ENCODE assay signal across 8 cellular contexts in the genomic region with DNA sequence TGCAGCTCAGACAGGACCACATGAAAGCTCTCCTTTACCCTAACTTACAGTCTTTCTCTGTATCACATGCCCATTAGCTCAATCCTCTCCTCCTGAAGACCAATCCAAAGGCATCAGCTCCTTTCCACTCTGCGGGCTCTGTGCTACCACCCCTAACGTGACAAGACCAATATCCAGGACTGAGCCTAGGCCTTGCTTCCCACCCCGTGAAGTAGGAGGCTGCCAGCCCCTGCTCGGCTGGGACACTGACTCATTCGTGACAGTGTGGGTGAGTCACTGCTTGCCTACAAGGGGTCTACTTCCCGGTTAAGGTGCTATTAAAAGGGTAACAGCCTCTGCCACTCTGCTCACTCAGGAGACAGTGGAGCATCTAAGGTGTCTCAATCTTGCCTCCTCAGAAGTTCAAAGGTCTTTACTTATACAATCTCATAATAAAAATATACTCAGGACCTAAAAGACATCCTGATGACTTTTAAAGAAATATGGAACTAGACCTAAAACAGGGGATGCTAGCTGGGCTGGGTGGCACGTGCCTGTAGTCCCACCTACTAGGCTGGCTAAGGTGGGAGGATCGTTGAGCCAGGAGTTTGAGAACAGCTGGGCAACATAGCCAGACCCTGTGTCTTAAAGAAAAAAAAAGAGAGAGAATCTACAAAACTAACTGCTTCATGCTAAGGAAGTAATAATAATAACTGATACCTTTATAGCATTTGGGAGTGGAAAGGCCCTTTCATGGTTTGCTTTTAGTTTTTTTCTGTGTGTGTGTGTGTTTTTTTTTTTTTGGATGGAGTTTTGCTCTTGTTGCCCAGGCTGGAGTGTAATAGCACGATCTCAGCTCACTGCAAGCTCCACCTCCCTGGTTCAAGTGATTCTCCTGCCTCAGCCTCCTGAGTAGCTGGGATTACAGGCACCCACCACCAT. TPM values are rescaled to one million over a fixed set of nuclear protein-coding genes. Genes with fewer than 3 reads are reported as not detected.
DNase-seq lines count a peak whose midpoint lies in the region; ATAC-seq and TF ChIP-seq lines count a peak whose summit lies in the region.

No MANE protein-coding gene starts in this region.

- WGBS in mesodermal cell (ENCODE audit: insufficient coverage in 2 of 2), 2 experiments: 50 to 51% methylated on average over 3 to 5 of the region's 9 CpGs

- no peaks in the 10 kb centered on the region for H3K36me3 ChIP-seq in mesodermal cell (ENCODE audit: control insufficient read depth, insufficient read depth, low read length)

- H3K4me3 ChIP-seq in astrocyte of the cerebellum (ENCODE audit: low read depth, low read length) (no peak overlapping the region), mesodermal cell (ENCODE audit: extremely low read depth, insufficient read depth, low read length, poor library complexity, severe bottlenecking) (no peak overlapping the region)

- H3K27ac ChIP-seq in mesodermal cell (ENCODE audit: low read depth, low read length, severe bottlenecking): peak overlapping the region; percentile 82

- DNase-seq in ACHN (peak; percentile 86), LoVo (ENCODE audit: low spot score) (peak; percentile 77), astrocyte of the cerebellum (ENCODE audit: low read depth) (peak; percentile 68), NCI-H1694 treated with DMSO at 0.1 percent for 48 hours (lab: John Stamatoyannopoulos, UW) (no peak)

- no peaks in the 10 kb centered on the region for H3K9me3 ChIP-seq in mesodermal cell (ENCODE audit: control insufficient read depth, low read length)

- no peak for ATAC-seq in GM18519 (IDR thresholded peaks at IDR 0.05; ENCODE audit: low FRiP score, unreplicated experiment)
- no peak for ATAC-seq in GM21717 (IDR thresholded peaks at IDR 0.05; ENCODE audit: unreplicated experiment)
- ATAC-seq in HG03159 (IDR thresholded peaks at IDR 0.05; ENCODE audit: unreplicated experiment): no peak

- in situ Hi-C loops in ACHN (cut with HindIII; ENCODE audit: low pct_ligation_motif_present, low pct_unique_long_range_greater_than_20kb, low sequenced_read_pairs): no loop called here
- in situ Hi-C loops in astrocyte of the cerebellum (cut with HindIII; ENCODE audit: low sequenced_read_pairs): no loop called here

- peaks cover 31% of the 10 kb centered on the region for H3K4me1 ChIP-seq in mesodermal cell (ENCODE audit: control insufficient read depth, insufficient read depth, low read length, poor library complexity, severe bottlenecking)

- TF ChIP-seq CTCF in astrocyte of the cerebellum (IDR thresholded peaks at IDR 0.05; ENCODE audit: low read depth, low read length, missing control alignments): no peak

RNA-seq across cellular contexts. Expression of gene TMEM44, which starts 55.0 kb away (rescaled TPM):
- polyA plus RNA-seq in mesodermal cell (2013, experiment 1 of 2): 16.7 TPM
- polyA plus RNA-seq in mesodermal cell (2013, experiment 2 of 2): 12.4 TPM
